Comparison of ENCODE assay signal across 15 cellular contexts in genomic region chr2:237065062-237065360, GRCh38. TPM values are rescaled to one million over a fixed set of nuclear protein-coding genes. Genes with fewer than 3 reads are reported as not detected.
DNase-seq lines count a peak whose midpoint lies in the region; ATAC-seq, FAIRE-seq and TF ChIP-seq lines count a peak whose summit lies in the region.
"Had no signal": no experiment of that assay in that cellular context is flagged by ENCODE, and none has a peak within 500 bp of the region (broad histone marks: within the 10 kb centered on the region; RNA-seq: fewer than 3 reads in every experiment).

No MANE protein-coding gene starts in this region.

- no peaks in the 10 kb centered on the region for H3K9me3 ChIP-seq in naive thymus-derived CD4-positive, alpha-beta T cell (ENCODE audit: control insufficient read depth in 2 of 3, low read length in 3 of 3)
- no peaks in the 10 kb centered on the region for H3K9me3 ChIP-seq in MG63
- H3K9me3 ChIP-seq: A549, BE2C, Caco-2 had no signal

- H3K36me3 ChIP-seq in naive thymus-derived CD4-positive, alpha-beta T cell (ENCODE audit: control insufficient read depth in 2 of 3, insufficient read depth in 3 of 3, low read length in 3 of 3) = no peaks in the 10 kb centered on the region
- H3K36me3 ChIP-seq in MG63 = no peaks in the 10 kb centered on the region
- H3K36me3 ChIP-seq: BE2C had no signal

- H3K9me3 Mint-ChIP-seq in naive thymus-derived CD4-positive, alpha-beta T cell = no peaks in the 10 kb centered on the region
- H3K9me3 Mint-ChIP-seq: CD8-positive, alpha-beta memory T cell; HFFc6 had no signal

- peak; percentile 28 for DNase-seq in CD1c-positive myeloid dendritic cell (ENCODE audit: extremely low spot score)
- DNase-seq in GM12891 (ENCODE audit: insufficient read length, low spot score) = no peak
- peak; percentile 66 for DNase-seq in NOMO-1 treated with DMSO at 0.1 percent for 48 hours (lab: John Stamatoyannopoulos, UW; ENCODE audit: unreplicated experiment)
- no peak for DNase-seq in naive thymus-derived CD4-positive, alpha-beta T cell
- no peak for DNase-seq in inferior parietal cortex (ENCODE audit: extremely low spot score)
- DNase-seq in MG63 = no peak
- DNase-seq in amniotic stem cell (lab: John Stamatoyannopoulos, UW) = no peak
- DNase-seq: BE2C; Caco-2; CD8-positive, alpha-beta memory T cell; HCEC 1CT; HFFc6 had no signal

- no peak overlapping the region for H3K27ac Mint-ChIP-seq in naive thymus-derived CD4-positive, alpha-beta T cell
- H3K27ac Mint-ChIP-seq: HFFc6 had no signal

- peak; percentile 47 for ATAC-seq in naive thymus-derived CD4-positive, alpha-beta T cell
- ATAC-seq: A549 had no signal

- no peaks in the 10 kb centered on the region for H3K27me3 ChIP-seq in naive thymus-derived CD4-positive, alpha-beta T cell (ENCODE audit: control insufficient read depth in 2 of 2, insufficient read depth in 2 of 2, low read length in 2 of 2)
- no peaks in the 10 kb centered on the region for H3K27me3 ChIP-seq in MG63

- H3K4me3 ChIP-seq in naive thymus-derived CD4-positive, alpha-beta T cell (ENCODE audit: low read length) = no peak overlapping the region
- H3K4me3 ChIP-seq in MG63 = no peak overlapping the region
- H3K4me3 ChIP-seq: A549 had no signal

- intact Hi-C loops in naive thymus-derived CD4-positive, alpha-beta T cell (cut with micrococcal nuclease) = no loop called here

- CTCF ChIA-PET in naive thymus-derived CD4-positive, alpha-beta T cell (lab: Charles Lee) = interaction anchor here (0.9 to 1.5 kb wide), 3 partner anchors 9 to 1298 kb away, joined by 3 to 6 read pairs (median 4); no protein-coding TSS in a partner anchor

- peaks cover 0 to 6% (median 0%) of the 10 kb centered on the region in 5 donors for H3K27me3 Mint-ChIP-seq in naive thymus-derived CD4-positive, alpha-beta T cell

- no peak for TF ChIP-seq POLR2A in GM12891 (IDR thresholded peaks at IDR 0.05; ENCODE audit: low read depth, low read length)

- H3K4me3 Mint-ChIP-seq in naive thymus-derived CD4-positive, alpha-beta T cell = no peak overlapping the region
- H3K4me3 Mint-ChIP-seq: CD8-positive, alpha-beta memory T cell; HFFc6 had no signal

- H3K4me1 Mint-ChIP-seq in naive thymus-derived CD4-positive, alpha-beta T cell = peaks cover 0 to 9% (median 0%) of the 10 kb centered on the region in 7 donors
- H3K4me1 Mint-ChIP-seq: CD8-positive, alpha-beta memory T cell had no signal

- H3K27ac ChIP-seq in naive thymus-derived CD4-positive, alpha-beta T cell (ENCODE audit: low read depth, low read length) = no peak overlapping the region
- H3K27ac ChIP-seq: A549, C4-2B, HL-60 had no signal

- peak; percentile 16 for FAIRE-seq in GM12891 (lab: Jason Lieb, UNC)
- FAIRE-seq: A549 had no signal

- no peaks in the 10 kb centered on the region for H3K36me3 Mint-ChIP-seq in naive thymus-derived CD4-positive, alpha-beta T cell
- H3K36me3 Mint-ChIP-seq: CD8-positive, alpha-beta memory T cell had no signal

- POLR2A ChIA-PET in naive thymus-derived CD4-positive, alpha-beta T cell (lab: Charles Lee) = no interaction called here

- no peaks in the 10 kb centered on the region for H3K4me1 ChIP-seq in naive thymus-derived CD4-positive, alpha-beta T cell (ENCODE audit: control insufficient read depth in 2 of 2, insufficient read depth in 2 of 2, low read length in 2 of 2)
- H3K4me1 ChIP-seq: A549, BE2C, Caco-2 had no signal

TF ChIP-seq in GM12891, 5 proteins besides CTCF, POLR2A, EP300 and RAD21:
- TF ChIP-seq SPI1 (IDR thresholded peaks at IDR 0.05; ENCODE audit: low read depth, low read length) (peak; percentile 69), TAF1 (IDR thresholded peaks at IDR 0.05; ENCODE audit: low read depth, low read length) (no peak)

RNA-seq across cellular contexts. Expression of gene COPS8, which starts 20.7 kb away (rescaled TPM):
- 37.0 TPM for polyA plus RNA-seq in GM12891 (2012; ENCODE audit: low read depth, missing spikeins)
- total RNA-seq in naive thymus-derived CD4-positive, alpha-beta T cell = 10 to 100 TPM; 31.2 to 46.4 (median 40.8) TPM
- polyA plus RNA-seq in naive thymus-derived CD4-positive, alpha-beta T cell = 10 to 100 TPM; 53.8 to 55.5 TPM
- total RNA-seq in MG63 (2014; rRNA removed; shearing (Covaris generic); ENCODE audit: low replicate concordance) = 99.7 and 111 TPM in 2 replicates

Comparison
In these comparisons a context has a peak if more than half of its experiments do, and no peak if none do; other contexts are left out.
1. DNase-seq: peak in CD1c-positive myeloid dendritic cell (single experiment) and NOMO-1 treated with DMSO at 0.1 percent for 48 hours (single experiment); none in GM12891 (single experiment), naive thymus-derived CD4-positive, alpha-beta T cell (0 of 9), inferior parietal cortex (single experiment), MG63 (single experiment) and amniotic stem cell (single experiment).